In the genomic region with DNA sequence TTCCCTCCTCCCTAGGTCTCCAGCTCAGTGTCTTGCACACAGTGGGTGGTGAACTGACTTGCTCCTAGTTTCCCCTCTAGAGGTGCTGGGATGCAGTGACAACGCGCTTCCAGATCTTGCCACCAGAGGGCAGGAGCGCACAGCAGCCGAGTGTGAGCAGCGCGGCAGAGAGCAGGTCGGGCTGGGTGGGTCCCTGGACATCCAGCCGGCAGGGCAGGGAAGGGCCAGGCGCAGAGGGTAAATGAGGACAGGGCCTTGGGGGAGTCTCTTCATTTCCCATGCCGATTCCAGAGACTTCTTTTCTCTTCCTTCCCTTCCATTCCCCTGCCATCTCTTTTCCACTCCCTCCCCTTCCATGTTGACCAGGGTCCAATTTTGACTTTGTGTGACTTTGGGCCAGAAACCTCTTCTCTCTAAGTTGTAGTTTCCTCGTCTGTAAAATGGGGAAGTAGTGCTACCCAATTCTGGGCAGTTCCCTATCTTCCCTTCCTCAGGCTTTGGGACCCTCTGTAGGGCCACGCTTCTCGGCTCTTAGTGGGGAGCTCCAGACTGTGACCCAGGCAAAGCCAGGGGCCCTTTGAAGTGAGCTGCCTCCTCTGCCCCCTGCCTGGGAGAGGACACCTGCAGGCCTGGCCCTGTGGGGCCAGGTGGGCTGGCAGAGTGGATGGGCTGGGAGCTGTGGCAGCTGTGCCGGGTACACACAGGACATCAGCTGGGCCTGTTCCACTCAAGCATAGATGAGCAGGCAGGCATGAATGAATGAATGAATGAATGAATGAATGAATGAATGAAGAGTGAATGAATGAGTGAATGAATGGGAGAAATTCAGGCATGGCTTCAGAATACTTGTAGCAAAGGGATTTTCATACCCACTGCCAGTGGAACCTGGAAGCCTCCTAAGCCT, we compare ENCODE assay signal across 8 cellular contexts. TPM values are rescaled to one million over a fixed set of nuclear protein-coding genes. Genes with fewer than 3 reads are reported as not detected.
DNase-seq lines count a peak whose midpoint lies in the region; ATAC-seq, FAIRE-seq and TF ChIP-seq lines count a peak whose summit lies in the region.

No MANE protein-coding gene starts in this region.

- DNase-seq in EH (ENCODE audit: low read depth) = peak; percentile 81
- DNase-seq in Karpas-422 = peak; percentile 90
- peak; percentile 88 to 89 for DNase-seq in SJSA1 (ENCODE audit: low read depth in 1 of 2, low spot score in 2 of 2)
- DNase-seq in activated gamma-delta T cell (lab: John Stamatoyannopoulos, UW) = peak; percentile 29
- DNase-seq in frontal cortex (ENCODE audit: low spot score in 2 of 2) = peak; percentile 52 to 85
- DNase-seq in osteocyte (ENCODE audit: extremely low spot score, unreplicated experiment) = peak; percentile 96
- DNase-seq in thyroid gland = peak; percentile 81 to 84

- no peaks in the 10 kb centered on the region for H3K9me3 Mint-ChIP-seq in osteocyte (ENCODE audit: unreplicated experiment)

- no peaks in the 10 kb centered on the region for H3K9me2 ChIP-seq in Karpas-422 (replicated peaks; ENCODE audit: insufficient read depth, low read length)

- peaks cover 2% of the 10 kb centered on the region for H3K27me3 Mint-ChIP-seq in osteocyte (ENCODE audit: unreplicated experiment)

- H3K4me1 Mint-ChIP-seq in osteocyte (ENCODE audit: unreplicated experiment) = peaks cover 30% of the 10 kb centered on the region

- FAIRE-seq in frontal cortex (lab: Jason Lieb, UNC) = no peak

- H3K4me1 ChIP-seq in Karpas-422 (ENCODE audit: low read length) = no peaks in the 10 kb centered on the region
- H3K4me1 ChIP-seq in SJSA1 (replicated peaks) = peaks cover 47% of the 10 kb centered on the region
- H3K4me1 ChIP-seq in thyroid gland = peaks cover 0 to 4% of the 10 kb centered on the region in 2 donors

- no peaks in the 10 kb centered on the region for H3K36me3 Mint-ChIP-seq in osteocyte (ENCODE audit: unreplicated experiment)

- H3K27me3 ChIP-seq in Karpas-422 (ENCODE audit: low read length) (no peaks in the 10 kb centered on the region), SJSA1 (replicated peaks) (no peaks in the 10 kb centered on the region), thyroid gland (no peaks in the 10 kb centered on the region)

- H3K4me2 ChIP-seq in Karpas-422 (ENCODE audit: low read depth, low read length, poor library complexity, severe bottlenecking) = no peak overlapping the region

- H3K4me3 Mint-ChIP-seq in osteocyte (ENCODE audit: unreplicated experiment) = no peak overlapping the region

- H3K27ac Mint-ChIP-seq in osteocyte (ENCODE audit: unreplicated experiment) = peak overlapping the region; percentile 19

- no peak for TF ChIP-seq POLR2A in thyroid gland (IDR thresholded peaks at IDR 0.05)

- H4K20me1 ChIP-seq in Karpas-422 (ENCODE audit: insufficient read depth, low read depth, low read length) = no peaks in the 10 kb centered on the region

- no peak overlapping the region for H2AFZ ChIP-seq in Karpas-422 (ENCODE audit: low read length)

- no peak overlapping the region for H3K9ac ChIP-seq in Karpas-422 (ENCODE audit: low read length)

- H3K36me3 ChIP-seq in Karpas-422 (ENCODE audit: insufficient read depth, low read length) (no peaks in the 10 kb centered on the region), SJSA1 (no peaks in the 10 kb centered on the region), thyroid gland (no peaks in the 10 kb centered on the region)

- WGBS in thyroid gland, 2 donors = 23 to 26% methylated on average over 14 of the region's 14 CpGs

- H3K79me2 ChIP-seq in Karpas-422 (ENCODE audit: low read length) = no peaks in the 10 kb centered on the region

- intact Hi-C loops in thyroid gland (cut with DNase I) = loop anchor here (10.0 kb wide), 3 partner anchors 145 to 635 kb away; no protein-coding TSS in a partner anchor

- ATAC-seq in GM21825 (IDR thresholded peaks at IDR 0.05; ENCODE audit: unreplicated experiment) = peak; percentile 71

- H3K4me3 ChIP-seq in Karpas-422 (ENCODE audit: low read length) = no peak overlapping the region
- no peak overlapping the region for H3K4me3 ChIP-seq in SJSA1
- no peak overlapping the region for H3K4me3 ChIP-seq in thyroid gland (replicated peaks in 1 of 3)

- TF ChIP-seq CTCF in osteocyte (IDR thresholded peaks at IDR 0.05) (peak; percentile 98), thyroid gland (IDR thresholded peaks at IDR 0.05) (peak; percentile 90 to 98 (median 94))

- H3K9me3 ChIP-seq in Karpas-422 (ENCODE audit: low read length) (no peaks in the 10 kb centered on the region), SJSA1 (replicated peaks) (0 out of 2 replicates have a peak, but pooled peaks cover 3% of the 10 kb centered on the region), thyroid gland (no peaks in the 10 kb centered on the region)

- no peak overlapping the region for H3K27ac ChIP-seq in Karpas-422 (ENCODE audit: low read length)
- peak overlapping the region; percentile 81; the same call in 1 of the 2 replicates for H3K27ac ChIP-seq in SJSA1
- H3K27ac ChIP-seq in thyroid gland = peak overlapping the region in 1 of 3 donors; percentile 63

RNA-seq across cellular contexts. Expression of gene TAF1B, which starts 43.3 kb away (rescaled TPM):
- total RNA-seq in Karpas-422 (2014; rRNA removed; shearing (Covaris generic); ENCODE audit: low replicate concordance) = 17.8 and 58.6 TPM in 2 replicates
- 35.6 and 73.8 TPM in 2 replicates for total RNA-seq in SJSA1 (2014; rRNA removed; shearing (Covaris generic))
- total RNA-seq in frontal cortex (43.2 TPM), osteocyte (23.0 and 25.9 TPM in 2 replicates), thyroid gland (10 to 100 TPM; 18.6 to 33.9 (median 25.8) TPM)

Comparison
In these comparisons a context has a peak if more than half of its experiments do, and no peak if none do; other contexts are left out.
1. DNase-seq: peak in every context shown above with its lines; median percentile 96 in osteocyte; 90 in Karpas-422; 88 in SJSA1; 82 in thyroid gland; 81 in EH; 68 in frontal cortex; 29 in activated gamma-delta T cell.